In the genomic region with DNA sequence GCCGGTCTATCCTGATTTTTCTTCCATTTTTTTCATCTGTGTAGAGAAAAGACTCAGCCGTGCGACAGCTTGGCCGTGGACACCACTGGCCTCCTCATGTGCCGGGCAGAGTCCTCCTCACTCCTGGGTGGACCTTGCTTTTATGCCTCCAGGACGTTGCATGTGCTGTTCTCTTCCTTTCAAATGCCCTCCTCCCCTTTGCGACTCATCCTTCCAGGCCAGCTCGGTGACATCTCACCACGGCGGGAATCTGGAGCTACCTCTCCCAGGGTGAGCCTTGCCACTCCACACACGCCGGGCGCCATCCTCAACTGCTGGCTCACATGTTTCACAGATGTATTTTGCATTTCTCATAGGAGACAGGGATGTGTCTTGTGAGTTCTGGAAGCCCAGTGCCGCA, we compare ENCODE assay signal across 29 cellular contexts.
DNase-seq lines count a peak whose midpoint lies in the region; ATAC-seq and TF ChIP-seq lines count a peak whose summit lies in the region.
"Had no signal": no experiment of that assay in that cellular context is flagged by ENCODE, and none has a peak within 500 bp of the region (broad histone marks: within the 10 kb centered on the region; RNA-seq: fewer than 3 reads in every experiment).

No MANE protein-coding gene starts in this region.

- H3K4me1 ChIP-seq in endodermal cell (ENCODE audit: control insufficient read depth, insufficient read depth, low read length): no peaks in the 10 kb centered on the region
- H3K4me1 ChIP-seq in aorta (ENCODE audit: control insufficient read depth in 1 of 2, insufficient read depth in 2 of 2, low read length in 2 of 2): no peaks in the 10 kb centered on the region
- H3K4me1 ChIP-seq: tibial artery had no signal

- H3K27me3 ChIP-seq in endodermal cell (ENCODE audit: control insufficient read depth, insufficient read depth, low read length, poor library complexity, severe bottlenecking) (no peaks in the 10 kb centered on the region), aorta (ENCODE audit: control insufficient read depth in 1 of 2, insufficient read depth in 2 of 2, low read length in 1 of 2) (no peaks in the 10 kb centered on the region)
- H3K27me3 ChIP-seq: hepatocyte had no signal

- no peak overlapping the region for H3K4me3 Mint-ChIP-seq in endodermal cell
- H3K4me3 Mint-ChIP-seq: activated CD4-positive, alpha-beta T cell treated with anti-CD3 and anti-CD28 coated beads for 36 hours; activated CD8-positive, alpha-beta T cell treated with anti-CD3 and anti-CD28 coated beads, Interleukin-2, amount 10 ng/mL, durations not matched to agents 7 days and 5 days; activated naive CD4-positive, alpha-beta T cell treated with anti-CD3 and anti-CD28 coated beads, Interleukin-2, amount 10 ng/mL, durations not matched to agents 7 days and 5 days; activated T-cell treated with anti-CD3 and anti-CD28 coated beads, Interleukin-2, amount 50 U/mL, for 4 hours; CD8-positive, alpha-beta T cell; H9; memory B cell; neural progenitor cell had no signal

- H3K4me3 ChIP-seq in endodermal cell (ENCODE audit: low read length): no peak overlapping the region
- H3K4me3 ChIP-seq in aorta (ENCODE audit: low read length in 2 of 2): no peak overlapping the region
- H3K4me3 ChIP-seq: hepatocyte, neural progenitor cell, tibial artery had no signal

- no peaks in the 10 kb centered on the region for H3K27me3 Mint-ChIP-seq in endodermal cell (ENCODE audit: insufficient read depth)
- H3K27me3 Mint-ChIP-seq: activated CD4-positive, alpha-beta T cell treated with anti-CD3 and anti-CD28 coated beads for 36 hours had no signal

- H3K9me3 ChIP-seq in endodermal cell (ENCODE audit: control insufficient read depth, low read length) (no peaks in the 10 kb centered on the region), aorta (ENCODE audit: control insufficient read depth, low read length) (peaks cover 3% of the 10 kb centered on the region)

- no peaks in the 10 kb centered on the region for H3K9me3 Mint-ChIP-seq in endodermal cell
- H3K9me3 Mint-ChIP-seq: activated naive CD4-positive, alpha-beta T cell treated with anti-CD3 and anti-CD28 coated beads, Interleukin-2, amount 10 ng/mL, durations not matched to agents 7 days and 5 days; activated T-cell treated with anti-CD3 and anti-CD28 coated beads, Interleukin-2, amount 50 U/mL, for 4 hours; CD8-positive, alpha-beta T cell; memory B cell had no signal

- no peak overlapping the region for H3K27ac Mint-ChIP-seq in endodermal cell
- H3K27ac Mint-ChIP-seq: activated CD4-positive, alpha-beta T cell treated with anti-CD3 and anti-CD28 coated beads for 36 hours; activated CD8-positive, alpha-beta T cell treated with anti-CD3 and anti-CD28 coated beads, Interleukin-2, amount 10 ng/mL, durations not matched to agents 7 days and 5 days; activated naive CD4-positive, alpha-beta T cell treated with anti-CD3 and anti-CD28 coated beads, Interleukin-2, amount 10 ng/mL, durations not matched to agents 7 days and 5 days; CD8-positive, alpha-beta T cell; H9; memory B cell had no signal

- ATAC-seq in aorta (ENCODE audit: low FRiP score) (no peak), HG02642 (IDR thresholded peaks at IDR 0.05; ENCODE audit: poor library complexity, unreplicated experiment) (no peak), GM18505 (IDR thresholded peaks at IDR 0.05; ENCODE audit: unreplicated experiment) (no peak)
- ATAC-seq: activated CD4-positive, alpha-beta T cell treated with anti-CD3 and anti-CD28 coated beads for 36 hours; activated CD8-positive, alpha-beta T cell treated with anti-CD3 and anti-CD28 coated beads, Interleukin-2, amount 10 ng/mL, durations not matched to agents 7 days and 5 days; activated T-cell treated with anti-CD3 and anti-CD28 coated beads, Interleukin-2, amount 50 U/mL, for 4 hours; CD8-positive, alpha-beta T cell; right cardiac atrium had no signal

- no peak for TF ChIP-seq CTCF in endodermal cell (conservative IDR thresholded peaks at IDR 0.05)

- no peak for TF ChIP-seq POLR2A in GM18505 (IDR thresholded peaks at IDR 0.05; ENCODE audit: borderline replicate concordance, extremely low read depth, insufficient read depth, insufficient read length)

- H3K27ac ChIP-seq in endodermal cell (ENCODE audit: low read depth, low read length) (no peak overlapping the region), aorta (ENCODE audit: low read depth in 1 of 2, low read length in 2 of 2) (no peak overlapping the region)
- H3K27ac ChIP-seq: hepatocyte, neural progenitor cell, tibial artery had no signal

- WGBS in endodermal cell (ENCODE audit: insufficient coverage in 1 of 2, insufficient read length in 1 of 2), 2 experiments: 85 to 90% methylated on average over 9 to 14 of the region's 14 CpGs
- WGBS in aorta, 2 donors: 89% methylated on average over 14 of the region's 14 CpGs

- no peaks in the 10 kb centered on the region for H3K4me1 Mint-ChIP-seq in endodermal cell
- H3K4me1 Mint-ChIP-seq: memory B cell had no signal

- H3K36me3 ChIP-seq in endodermal cell (ENCODE audit: control insufficient read depth, insufficient read depth, low read length) (no peaks in the 10 kb centered on the region), aorta (ENCODE audit: control insufficient read depth in 1 of 2, insufficient read depth in 2 of 2, low read length in 1 of 2) (no peaks in the 10 kb centered on the region)
- H3K36me3 ChIP-seq: neural progenitor cell, tibial artery had no signal

- DNase-seq in stimulated activated CD4-positive, alpha-beta T cell treated with anti-CD3 and anti-CD28 coated beads, Interleukin-15, amount 100 ng/mL, for 24 hours: peak; percentile 0
- no peak for DNase-seq in stimulated activated CD4-positive, alpha-beta T cell treated with anti-CD3 and anti-CD28 coated beads, Interleukin-2, amount 100 ng/mL, for 48 hours
- DNase-seq in endodermal cell: peak; percentile 36
- DNase-seq in posterior vena cava (ENCODE audit: low spot score): peak; percentile 78
- DNase-seq in aorta: peak; percentile 24 to 55
- no peak for DNase-seq in iPS-NIHi11 (ENCODE audit: low spot score)
- DNase-seq: activated CD4-positive, alpha-beta T cell treated with anti-CD3 and anti-CD28 coated beads for 36 hours; activated CD8-positive, alpha-beta T cell treated with anti-CD3 and anti-CD28 coated beads, Interleukin-2, amount 10 ng/mL, durations not matched to agents 7 days and 5 days; activated naive CD4-positive, alpha-beta T cell treated with anti-CD3 and anti-CD28 coated beads, Interleukin-2, amount 10 ng/mL, durations not matched to agents 7 days and 5 days; activated T-cell treated with anti-CD3 and anti-CD28 coated beads, Interleukin-2, amount 50 U/mL, for 4 hours; amniotic stem cell; DMS 273 treated with DMSO at 0.1 percent for 48 hours; EL; IMR-90; NCI-H1694; NCI-H446 treated with DMSO at 0.1 percent for 48 hours; NCI-H774; right cardiac atrium; stimulated activated CD4-positive, alpha-beta T cell treated with anti-CD3 and anti-CD28 coated beads, Interleukin-4, amount 100 ng/mL, for 1 hour; SW 1271; T-helper 9 cell had no signal

- no peaks in the 10 kb centered on the region for H3K36me3 Mint-ChIP-seq in endodermal cell (ENCODE audit: low read depth)
- H3K36me3 Mint-ChIP-seq: activated naive CD4-positive, alpha-beta T cell treated with anti-CD3 and anti-CD28 coated beads, Interleukin-2, amount 10 ng/mL, durations not matched to agents 7 days and 5 days; CD8-positive, alpha-beta T cell; memory B cell; neural progenitor cell had no signal

- intact Hi-C loops in posterior vena cava (cut with DNase I) (no loop called here), aorta (cut with DNase I) (no loop called here)

- H3K9ac ChIP-seq in endodermal cell (ENCODE audit: extremely low read depth, low read length, poor library complexity, severe bottlenecking): no peak overlapping the region
- H3K9ac ChIP-seq: neural progenitor cell had no signal

Comparison
In these comparisons a context has a peak if more than half of its experiments do, and no peak if none do; other contexts are left out.
1. DNase-seq: peak in stimulated activated CD4-positive, alpha-beta T cell treated with anti-CD3 and anti-CD28 coated beads, Interleukin-15, amount 100 ng/mL, for 24 hours (single experiment), endodermal cell (single experiment), posterior vena cava (single experiment) and aorta (2 of 2); none in stimulated activated CD4-positive, alpha-beta T cell treated with anti-CD3 and anti-CD28 coated beads, Interleukin-2, amount 100 ng/mL, for 48 hours (0 of 2) and iPS-NIHi11 (single experiment).